In the genomic region with DNA sequence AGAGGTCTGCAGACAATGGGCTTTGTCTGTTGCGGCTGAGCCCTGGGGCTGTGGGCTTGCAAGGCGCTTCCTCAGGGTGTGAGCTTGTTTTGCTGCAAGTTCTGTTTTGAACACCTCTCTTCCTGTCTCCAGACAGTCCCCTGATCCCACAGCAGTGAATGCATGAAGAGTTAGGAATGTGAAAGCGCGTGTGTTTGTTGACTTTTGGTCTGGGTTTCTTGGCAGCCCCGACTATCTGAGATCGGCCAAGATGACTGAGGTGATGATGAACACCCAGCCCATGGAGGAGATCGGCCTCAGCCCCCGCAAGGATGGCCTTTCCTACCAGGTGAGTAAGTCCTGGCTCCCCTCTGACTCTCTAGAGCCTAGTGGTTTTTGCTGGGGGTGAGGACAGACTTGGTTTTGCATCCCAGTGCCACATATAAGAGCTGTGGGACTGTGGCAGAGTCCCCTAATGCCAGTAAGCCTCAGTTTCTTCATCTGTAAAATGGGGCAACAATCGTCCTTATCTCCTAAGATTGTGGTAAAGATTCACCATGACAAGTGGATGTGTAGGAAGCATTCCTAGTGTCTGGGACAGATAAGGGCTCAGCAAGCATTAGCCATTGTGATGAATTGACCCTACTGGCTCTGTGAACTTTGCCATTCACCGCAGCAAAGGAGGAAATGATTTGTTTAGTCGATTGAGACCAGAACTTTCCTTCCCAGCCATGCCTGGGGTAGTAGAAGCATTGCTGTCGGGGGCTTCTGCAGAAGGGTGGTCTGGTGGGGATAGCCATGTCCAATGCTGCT, we compare ENCODE assay signal across 8 cellular contexts. TPM values are rescaled to one million over a fixed set of nuclear protein-coding genes. Genes with fewer than 3 reads are reported as not detected.
DNase-seq lines count a peak whose midpoint lies in the region; ATAC-seq and TF ChIP-seq lines count a peak whose summit lies in the region.

No MANE protein-coding gene starts in this region.

- H2AK5ac ChIP-seq in neuronal stem cell (ENCODE audit: low read depth, low read length): no peak overlapping the region

- H3K79me1 ChIP-seq in neuronal stem cell (ENCODE audit: low read depth, low read length): no peaks in the 10 kb centered on the region

- H3F3A ChIP-seq in SK-N-SH (replicated peaks; ENCODE audit: insufficient read depth): peaks cover 5% of the 10 kb centered on the region

- no peak overlapping the region for H2BK120ac ChIP-seq in neuronal stem cell (ENCODE audit: low read depth, low read length)

- no peak overlapping the region for H2BK15ac ChIP-seq in neuronal stem cell (ENCODE audit: low read length)

- H3K36me3 ChIP-seq in SK-N-SH (replicated peaks in 1 of 2; ENCODE audit: control insufficient read depth in 1 of 2, insufficient read depth in 2 of 2, low read length in 1 of 2) (peaks cover 4 to 7% of the 10 kb centered on the region in 2 experiments), duodenal mucosa (ENCODE audit: control insufficient read depth in 1 of 2, insufficient read depth in 2 of 2, low read length in 2 of 2) (no peaks in the 10 kb centered on the region), neuronal stem cell (replicated peaks in 1 of 2; ENCODE audit: control insufficient read depth in 2 of 2, insufficient read depth in 2 of 2, low read length in 2 of 2) (no peaks in the 10 kb centered on the region)

- no peak for TF ChIP-seq CTCF in SK-N-SH (IDR thresholded peaks at IDR 0.05)
- no peak for TF ChIP-seq CTCF in GM10266 (IDR thresholded peaks at IDR 0.05; ENCODE audit: control insufficient read depth, insufficient read depth, low read depth, missing control alignments)

- H3K4me2 ChIP-seq in SK-N-SH (peak overlapping the region; percentile 96), neuronal stem cell (ENCODE audit: insufficient read depth, low read length, poor library complexity, severe bottlenecking) (no peak overlapping the region)

- no peak overlapping the region for H3K4ac ChIP-seq in neuronal stem cell (ENCODE audit: low read length)

- no peaks in the 10 kb centered on the region for H3K9me2 ChIP-seq in SK-N-SH

- H3K4me1 ChIP-seq in SK-N-SH (ENCODE audit: control insufficient read depth in 1 of 2, insufficient read depth in 2 of 2, low read depth in 1 of 2, low read length in 1 of 2) (peaks cover 4 to 22% of the 10 kb centered on the region in 2 experiments; a peak in 2 of 4 replicates), duodenal mucosa (ENCODE audit: control insufficient read depth in 1 of 2, insufficient read depth in 2 of 2, low read length in 2 of 2) (peaks cover 16 to 46% of the 10 kb centered on the region in 2 donors), neuronal stem cell (ENCODE audit: control insufficient read depth in 2 of 2, insufficient read depth in 1 of 2, low read depth in 1 of 2, low read length in 2 of 2) (peaks cover 0 to 13% of the 10 kb centered on the region in 2 donors)

- H3K23ac ChIP-seq in neuronal stem cell (ENCODE audit: low read depth, low read length, poor library complexity): no peak overlapping the region

- H3K4me3 ChIP-seq in SK-N-SH (ENCODE audit: low read depth in 2 of 2, low read length in 1 of 2) (peak overlapping the region; percentile 73 to 92; a peak in 3 of 4 replicates), duodenal mucosa (ENCODE audit: low read depth in 1 of 2, low read length in 2 of 2) (peak overlapping the region; percentile 1 to 81), neuronal stem cell (ENCODE audit: low read length in 2 of 2) (no peak overlapping the region)

- no peak for TF ChIP-seq EP300 in SK-N-SH (IDR thresholded peaks at IDR 0.05; ENCODE audit: borderline replicate concordance in 1 of 2, low read depth in 1 of 2, low read length in 1 of 2)

- H2AFZ ChIP-seq in SK-N-SH (ENCODE audit: low read depth): no peak overlapping the region
- peak overlapping the region; percentile 1 for H2AFZ ChIP-seq in neuronal stem cell (ENCODE audit: low read length)

- ATAC-seq in HG02798 (IDR thresholded peaks at IDR 0.05; ENCODE audit: poor library complexity, unreplicated experiment): no peak

- peaks cover 72% of the 10 kb centered on the region for H3K79me2 ChIP-seq in SK-N-SH (ENCODE audit: insufficient read depth)

- no peak overlapping the region for H4K8ac ChIP-seq in neuronal stem cell (ENCODE audit: low read depth, low read length)

- H4K20me1 ChIP-seq in SK-N-SH (ENCODE audit: insufficient read depth): peaks cover 19% of the 10 kb centered on the region

- POLR2A ChIA-PET in SK-N-SH (lab: Yijun Ruan, JAX): interaction anchor here (1.1 kb wide), 1 partner anchor 187 kb away, joined by 3 read pairs; no protein-coding TSS in a partner anchor

- CTCF ChIA-PET in SK-N-SH (lab: Yijun Ruan, JAX): interaction anchor here (0.6 to 18.6 kb wide), 9 partner anchors 9 to 476 kb away, joined by 3 to 262 read pairs (median 3); no protein-coding TSS in a partner anchor

- H3K9ac ChIP-seq in SK-N-SH (peak overlapping the region; percentile 86; the same call in 1 of the 2 replicates), duodenal mucosa (ENCODE audit: low read depth in 1 of 2, low read length in 2 of 2) (no peak overlapping the region), neuronal stem cell (ENCODE audit: low read depth, low read length, poor library complexity) (no peak overlapping the region)

- no peak overlapping the region for H3K14ac ChIP-seq in neuronal stem cell (ENCODE audit: low read length)

- DNase-seq in ELF-1 (ENCODE audit: low read depth, low spot score): peak; percentile 94
- DNase-seq in SK-N-SH: no peak
- DNase-seq in neuronal stem cell (ENCODE audit: low spot score): no peak
- no peak for DNase-seq in NCI-H748 treated with DMSO at 0.1 percent for 48 hours (lab: John Stamatoyannopoulos, UW)
- DNase-seq in GM10266 (ENCODE audit: extremely low spot score): no peak
- DNase-seq in nucleus accumbens (lab: John Stamatoyannopoulos, UW): no peak

- TF ChIP-seq RAD21 in SK-N-SH (IDR thresholded peaks at IDR 0.05; ENCODE audit: low read length): no peak

- H4K91ac ChIP-seq in neuronal stem cell (ENCODE audit: low read depth, low read length, poor library complexity): no peak overlapping the region

- no peak overlapping the region for H2BK5ac ChIP-seq in neuronal stem cell (ENCODE audit: low read length)

- 61% methylated on average over 10 of the region's 12 CpGs for WGBS in SK-N-SH (ENCODE audit: low lambda C conversion rate)
- no CpG with 5 or more reads among the region's 12 CpGs for WGBS in neuronal stem cell (ENCODE audit: extremely low coverage in 2 of 2, insufficient read length in 2 of 2, insufficient replicate concordance in 1 of 2), 2 donors

- no peaks in the 10 kb centered on the region for H3K27me3 ChIP-seq in SK-N-SH (ENCODE audit: insufficient read depth)
- H3K27me3 ChIP-seq in duodenal mucosa (ENCODE audit: control insufficient read depth in 1 of 2, insufficient read depth in 2 of 2, low read length in 2 of 2): peaks cover 11 to 29% of the 10 kb centered on the region in 2 donors
- H3K27me3 ChIP-seq in neuronal stem cell (ENCODE audit: control insufficient read depth in 3 of 3, insufficient read depth in 3 of 3, low read depth in 1 of 3, low read length in 3 of 3): peaks cover 0 to 32% (median 23%) of the 10 kb centered on the region in 3 experiments

- H3K27ac ChIP-seq in SK-N-SH (ENCODE audit: low read depth in 2 of 2, low read length in 1 of 2) (no peak overlapping the region; a peak in 1 of 4 replicates), duodenal mucosa (ENCODE audit: low read depth, low read length) (no peak overlapping the region), neuronal stem cell (replicated peaks; ENCODE audit: low read length) (no peak overlapping the region)

- peak overlapping the region; percentile 2 for H3K18ac ChIP-seq in neuronal stem cell (ENCODE audit: low read length)

- no peaks in the 10 kb centered on the region for H3K9me3 ChIP-seq in SK-N-SH
- H3K9me3 ChIP-seq in duodenal mucosa (ENCODE audit: control insufficient read depth in 1 of 2, low read length in 2 of 2): no peaks in the 10 kb centered on the region
- H3K9me3 ChIP-seq in neuronal stem cell (replicated peaks in 1 of 2; ENCODE audit: control insufficient read depth in 2 of 2, insufficient read depth in 1 of 2, low read depth in 1 of 2, low read length in 2 of 2): no peaks in the 10 kb centered on the region

- no peak overlapping the region for H2BK12ac ChIP-seq in neuronal stem cell (ENCODE audit: low read length)

TF ChIP-seq in SK-N-SH, 30 proteins besides CTCF, POLR2A, EP300 and RAD21 (continues in another document):
- TF ChIP-seq GATA2 (CRISPR knock-in tag; IDR thresholded peaks at IDR 0.05) (no peak), EZH2phosphoT487 (IDR thresholded peaks at IDR 0.05; ENCODE audit: borderline replicate concordance, low read depth) (no peak), CHD2 (IDR thresholded peaks at IDR 0.05; ENCODE audit: low read length, partially characterized antibody) (no peak), FOXJ3 (CRISPR knock-in tag; IDR thresholded peaks at IDR 0.05) (no peak), TAF1 (IDR thresholded peaks at IDR 0.05; ENCODE audit: borderline replicate concordance, low read depth, low read length) (no peak), TCF12 (IDR thresholded peaks at IDR 0.05) (no peak), MXI1 (IDR thresholded peaks at IDR 0.05; ENCODE audit: low read depth, low read length) (no peak), MEF2A (IDR thresholded peaks at IDR 0.05; ENCODE audit: borderline replicate concordance, low read depth) (no peak), RXRA (IDR thresholded peaks at IDR 0.05; ENCODE audit: borderline replicate concordance, low read depth) (no peak)
- TF ChIP-seq, protein P1, sequence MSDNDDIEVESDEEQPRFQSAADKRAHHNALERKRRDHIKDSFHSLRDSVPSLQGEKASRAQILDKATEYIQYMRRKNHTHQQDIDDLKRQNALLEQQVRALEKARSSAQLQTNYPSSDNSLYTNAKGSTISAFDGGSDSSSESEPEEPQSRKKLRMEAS (IDR thresholded peaks at IDR 0.05; ENCODE audit: low read depth): no peak
- TF ChIP-seq, protein P2, sequence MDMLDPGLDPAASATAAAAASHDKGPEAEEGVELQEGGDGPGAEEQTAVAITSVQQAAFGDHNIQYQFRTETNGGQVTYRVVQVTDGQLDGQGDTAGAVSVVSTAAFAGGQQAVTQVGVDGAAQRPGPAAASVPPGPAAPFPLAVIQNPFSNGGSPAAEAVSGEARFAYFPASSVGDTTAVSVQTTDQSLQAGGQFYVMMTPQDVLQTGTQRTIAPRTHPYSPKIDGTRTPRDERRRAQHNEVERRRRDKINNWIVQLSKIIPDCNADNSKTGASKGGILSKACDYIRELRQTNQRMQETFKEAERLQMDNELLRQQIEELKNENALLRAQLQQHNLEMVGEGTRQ (IDR thresholded peaks at IDR 0.05; ENCODE audit: borderline replicate concordance, low read depth, low read length): no peak

RNA-seq across cellular contexts. Expression of a gene that starts 3.0 kb away (rescaled TPM):
- 22.8 and 26.4 TPM in 2 replicates for polyA plus RNA-seq in SK-N-SH (2012; rRNA removed)
- polyA plus RNA-seq in SK-N-SH (2012; cell fraction: cytosol; rRNA removed): 17.2 and 21.7 TPM in 2 replicates
- polyA plus RNA-seq in SK-N-SH (2012; cell fraction: nucleus; rRNA removed): 16.5 and 17.5 TPM in 2 replicates
- 20.2 TPM for polyA plus RNA-seq in neuronal stem cell (2013, experiment 1 of 2)
- 18.1 TPM for polyA plus RNA-seq in neuronal stem cell (2013, experiment 2 of 2)

Comparison
In these comparisons a context has a peak if more than half of its experiments do, and no peak if none do; other contexts are left out.
1. H3K4me3 ChIP-seq: peak in SK-N-SH (2 of 2) and duodenal mucosa (2 of 2); none in neuronal stem cell (0 of 2).